1 cellular context compared by ENCODE assay signal in the genomic region with DNA sequence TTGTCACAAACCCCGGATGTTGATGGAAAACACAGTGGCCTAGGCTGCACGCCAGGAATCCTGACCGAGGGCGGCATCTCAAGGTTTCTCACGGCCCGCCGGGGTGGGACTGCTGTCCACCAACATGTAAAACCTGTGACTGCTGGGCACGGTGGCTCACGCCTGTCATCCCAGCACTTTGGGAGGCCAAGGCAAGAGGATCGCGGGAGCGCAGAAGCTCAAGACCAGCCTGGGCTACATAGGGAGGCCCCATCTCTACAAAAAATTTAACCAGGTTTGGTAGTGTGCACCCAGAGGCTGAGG.
TF ChIP-seq lines count a peak whose summit lies in the region.

No MANE protein-coding gene starts in this region.

TF ChIP-seq in endothelial cell of umbilical vein, 7 proteins besides CTCF, POLR2A, EP300 and RAD21:
- no peak for TF ChIP-seq JUN (IDR thresholded peaks at IDR 0.05; ENCODE audit: borderline replicate concordance, insufficient read depth, insufficient read length, low read depth)
- no peak for TF ChIP-seq FOS (IDR thresholded peaks at IDR 0.05; ENCODE audit: borderline replicate concordance, insufficient read depth, low read length)
- no peak for TF ChIP-seq GATA2 (IDR thresholded peaks at IDR 0.05; ENCODE audit: insufficient read depth, insufficient read length, low read depth, low read length)
- TF ChIP-seq MYC (IDR thresholded peaks at IDR 0.05; ENCODE audit: low read depth, low read length), result no peak
- no peak for TF ChIP-seq POLR2AphosphoS5 (IDR thresholded peaks at IDR 0.05; ENCODE audit: insufficient read depth, low read depth, low read length)
- no peak for TF ChIP-seq EZH2 (IDR thresholded peaks at IDR 0.05; ENCODE audit: borderline replicate concordance, low read depth, low read length, severe bottlenecking)
- TF ChIP-seq, protein P1, sequence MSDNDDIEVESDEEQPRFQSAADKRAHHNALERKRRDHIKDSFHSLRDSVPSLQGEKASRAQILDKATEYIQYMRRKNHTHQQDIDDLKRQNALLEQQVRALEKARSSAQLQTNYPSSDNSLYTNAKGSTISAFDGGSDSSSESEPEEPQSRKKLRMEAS (IDR thresholded peaks at IDR 0.05; ENCODE audit: insufficient read depth, insufficient read length), result no peak
